In genomic region chr9:34675048-34675714, GRCh38 we compare ENCODE assay signal across 1 cellular context.
A peak's percentile ranks its signal among the peaks of the same experiment; 100 is the strongest.
TF ChIP-seq lines count a peak whose summit lies in the region.

No MANE protein-coding gene starts in this region.

TF ChIP-seq in GM12878, 131 proteins besides CTCF, POLR2A, EP300 and RAD21:
- TF ChIP-seq BMI1 (IDR thresholded peaks at IDR 0.05; ENCODE audit: borderline replicate concordance) (no peak), LARP7 (IDR thresholded peaks at IDR 0.05) (no peak), YY1 (IDR thresholded peaks at IDR 0.05; ENCODE audit: low read depth, low read length) (peak; percentile 79), HCFC1 (IDR thresholded peaks at IDR 0.05; ENCODE audit: low read length) (no peak), RUNX3 (IDR thresholded peaks at IDR 0.05; ENCODE audit: low read length) (peak; percentile 78), ZNF274 (IDR thresholded peaks at IDR 0.05; ENCODE audit: insufficient read depth, insufficient read length) (no peak), TBL1XR1 (IDR thresholded peaks at IDR 0.05; ENCODE audit: low read depth, low read length) (no peak), JUND (IDR thresholded peaks at IDR 0.05; ENCODE audit: low read depth, low read length) (no peak), SMC3 (IDR thresholded peaks at IDR 0.05; ENCODE audit: borderline replicate concordance, low read length) (peak; percentile 62), SMAD1 (IDR thresholded peaks at IDR 0.05; ENCODE audit: low read depth, partially characterized antibody) (no peak), ZBTB11 (CRISPR knock-in tag; IDR thresholded peaks at IDR 0.05) (no peak), NR2C2 (IDR thresholded peaks at IDR 0.05; ENCODE audit: borderline replicate concordance, control insufficient read depth, insufficient read length, low read depth) (no peak)
- TF ChIP-seq, protein P1, sequence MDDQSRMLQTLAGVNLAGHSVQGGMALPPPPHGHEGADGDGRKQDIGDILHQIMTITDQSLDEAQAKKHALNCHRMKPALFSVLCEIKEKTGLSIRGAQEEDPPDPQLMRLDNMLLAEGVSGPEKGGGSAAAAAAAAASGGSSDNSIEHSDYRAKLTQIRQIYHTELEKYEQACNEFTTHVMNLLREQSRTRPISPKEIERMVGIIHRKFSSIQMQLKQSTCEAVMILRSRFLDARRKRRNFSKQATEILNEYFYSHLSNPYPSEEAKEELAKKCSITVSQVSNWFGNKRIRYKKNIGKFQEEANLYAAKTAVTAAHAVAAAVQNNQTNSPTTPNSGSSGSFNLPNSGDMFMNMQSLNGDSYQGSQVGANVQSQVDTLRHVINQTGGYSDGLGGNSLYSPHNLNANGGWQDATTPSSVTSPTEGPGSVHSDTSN (IDR thresholded peaks at IDR 0.05; ENCODE audit: insufficient replicate concordance, low read depth, low read length), result no peak
- TF ChIP-seq, protein P2, sequence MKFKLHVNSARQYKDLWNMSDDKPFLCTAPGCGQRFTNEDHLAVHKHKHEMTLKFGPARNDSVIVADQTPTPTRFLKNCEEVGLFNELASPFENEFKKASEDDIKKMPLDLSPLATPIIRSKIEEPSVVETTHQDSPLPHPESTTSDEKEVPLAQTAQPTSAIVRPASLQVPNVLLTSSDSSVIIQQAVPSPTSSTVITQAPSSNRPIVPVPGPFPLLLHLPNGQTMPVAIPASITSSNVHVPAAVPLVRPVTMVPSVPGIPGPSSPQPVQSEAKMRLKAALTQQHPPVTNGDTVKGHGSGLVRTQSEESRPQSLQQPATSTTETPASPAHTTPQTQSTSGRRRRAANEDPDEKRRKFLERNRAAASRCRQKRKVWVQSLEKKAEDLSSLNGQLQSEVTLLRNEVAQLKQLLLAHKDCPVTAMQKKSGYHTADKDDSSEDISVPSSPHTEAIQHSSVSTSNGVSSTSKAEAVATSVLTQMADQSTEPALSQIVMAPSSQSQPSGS (IDR thresholded peaks at IDR 0.05; ENCODE audit: low read length), result no peak
